Comparison of ENCODE assay signal across 1 cellular context in genomic region chr5:139638736-139639618, GRCh38.
A peak's percentile ranks its signal among the peaks of the same experiment; 100 is the strongest.
TF ChIP-seq lines count a peak whose summit lies in the region.

No MANE protein-coding gene starts in this region.

TF ChIP-seq in HepG2, 621 proteins besides CTCF, POLR2A, EP300 and RAD21 (continued from another document):
- TF ChIP-seq ZNF704 (CRISPR knock-in tag; IDR thresholded peaks at IDR 0.05; ENCODE audit: borderline replicate concordance) (no peak), ZNF670 (CRISPR knock-in tag; IDR thresholded peaks at IDR 0.05; ENCODE audit: borderline replicate concordance) (no peak), PTBP1 (IDR thresholded peaks at IDR 0.05; ENCODE audit: low read depth, low read length, poor library complexity, severe bottlenecking) (peak; percentile 2), ZBTB39 (CRISPR knock-in tag; IDR thresholded peaks at IDR 0.05) (0 out of 2 replicates have a peak, but pooled peaks have one; percentile 8), ZFYVE20 (CRISPR knock-in tag; IDR thresholded peaks at IDR 0.05; ENCODE audit: borderline replicate concordance, low read depth) (no peak)
